11 cellular contexts compared by ENCODE assay signal in genomic region chr17:41614767-41615166, GRCh38. TPM values are rescaled to one million over a fixed set of nuclear protein-coding genes. Genes with fewer than 3 reads are reported as not detected.
A peak's percentile ranks its signal among the peaks of the same experiment; 100 is the strongest.
DNase-seq lines count a peak whose midpoint lies in the region; ATAC-seq and TF ChIP-seq lines count a peak whose summit lies in the region.
"Not testable (repeated sequence)": the region's sequence is repeated elsewhere in the genome, so short reads cannot be mapped to it uniquely, and the experiment has no call there.
"Had no signal": no experiment of that assay in that cellular context is flagged by ENCODE, and none has a peak within 500 bp of the region (broad histone marks: within the 10 kb centered on the region; RNA-seq: fewer than 3 reads in every experiment).

No MANE protein-coding gene starts in this region.

- H3K9me3 ChIP-seq in WERI-Rb-1 (ENCODE audit: severe bottlenecking); upper lobe of right lung: not testable (repeated sequence)

- intact Hi-C loops in upper lobe of right lung (cut with DNase I): not testable (repeated sequence)

- H3K36me3 ChIP-seq in WERI-Rb-1, upper lobe of right lung: not testable (repeated sequence)

- not testable (repeated sequence) for H3K9me3 Mint-ChIP-seq in glutamatergic neuron (ENCODE audit: unreplicated experiment)

- not testable (repeated sequence) for H3K27me3 Mint-ChIP-seq in glutamatergic neuron (ENCODE audit: unreplicated experiment)

- peak overlapping the region; percentile 100 for H3K27ac ChIP-seq in RWPE1
- not testable (repeated sequence) for H3K27ac ChIP-seq in WERI-Rb-1, upper lobe of right lung

- H3K4me3 ChIP-seq in NB4 (ENCODE audit: low read depth, low read length); WERI-Rb-1 (ENCODE audit: low read depth, low read length); upper lobe of right lung: not testable (repeated sequence)

- ATAC-seq in upper lobe of right lung: not testable (repeated sequence)

- H3K4me1 ChIP-seq in upper lobe of right lung: not testable (repeated sequence)

- peak; percentile 26 for DNase-seq in KBM-7
- DNase-seq in NB4 (ENCODE audit: low read depth): peak; percentile 67
- DNase-seq in RWPE1 (ENCODE audit: low spot score): not testable (repeated sequence)
- peak; percentile 9 for DNase-seq in WERI-Rb-1
- DNase-seq in glutamatergic neuron: peak; percentile 0
- peak; percentile 2 for DNase-seq in pons (ENCODE audit: low spot score)
- DNase-seq in upper lobe of right lung: peak; percentile 36

- CTCF ChIA-PET in RWPE1 (lab: Yijun Ruan, JAX): not testable (repeated sequence)

- not testable (repeated sequence) for H3K4me1 Mint-ChIP-seq in glutamatergic neuron (ENCODE audit: low read depth, unreplicated experiment)

- not testable (repeated sequence) for H3K4me3 Mint-ChIP-seq in glutamatergic neuron (ENCODE audit: unreplicated experiment)

- not testable (repeated sequence) for TF ChIP-seq POLR2A in NB4 (IDR thresholded peaks at IDR 0.05; ENCODE audit: extremely low read depth, insufficient read length)

- not testable (repeated sequence) for H3K27me3 ChIP-seq in WERI-Rb-1 (ENCODE audit: insufficient read depth, low read depth, severe bottlenecking); upper lobe of right lung

- in situ Hi-C loops in KBM-7 (cut with MboI; ENCODE audit: low pct_unique_long_range_greater_than_20kb, low sequenced_read_pairs): not testable (repeated sequence)

- TF ChIP-seq CTCF in NB4 (IDR thresholded peaks at IDR 0.05; ENCODE audit: low read depth, low read length); RWPE1 (conservative IDR thresholded peaks at IDR 0.05; ENCODE audit: low read depth); WERI-Rb-1 (IDR thresholded peaks at IDR 0.05; ENCODE audit: low read depth, low read length); glutamatergic neuron (IDR thresholded peaks at IDR 0.05; ENCODE audit: partially characterized antibody, unreplicated experiment); upper lobe of right lung (IDR thresholded peaks at IDR 0.05): not testable (repeated sequence)

- POLR2A ChIA-PET in RWPE1 (lab: Yijun Ruan, JAX; ENCODE audit: low non-redundant PET): not testable (repeated sequence)

- H3K36me3 Mint-ChIP-seq in glutamatergic neuron (ENCODE audit: unreplicated experiment): not testable (repeated sequence)

- H3K27ac Mint-ChIP-seq in glutamatergic neuron (ENCODE audit: unreplicated experiment): not testable (repeated sequence)

RNA-seq across cellular contexts. Expression of gene KRT16, which starts 2.2 kb away (rescaled TPM):
- total RNA-seq in glutamatergic neuron (ENCODE audit: unreplicated experiment) (not detected), upper lobe of right lung (not detected)
- total RNA-seq: CD4-positive, alpha-beta memory T cell had no signal

RNA-seq across cellular contexts. Expression of gene KRT17, which starts 9.6 kb away (rescaled TPM):
- total RNA-seq in glutamatergic neuron (ENCODE audit: unreplicated experiment): not detected
- 5.9 TPM for total RNA-seq in upper lobe of right lung
- total RNA-seq: CD4-positive, alpha-beta memory T cell had no signal

RNA-seq across cellular contexts. Expression of gene KRT14, which starts 28.1 kb away (rescaled TPM):
- total RNA-seq in glutamatergic neuron (ENCODE audit: unreplicated experiment): not detected
- total RNA-seq in upper lobe of right lung: not detected
- total RNA-seq: CD4-positive, alpha-beta memory T cell; GM23248; H4 had no signal

RNA-seq across cellular contexts. Expression of gene KRT9, which starts 42.9 kb away (rescaled TPM):
- not detected for total RNA-seq in glutamatergic neuron (ENCODE audit: unreplicated experiment)
- not detected for total RNA-seq in upper lobe of right lung
- total RNA-seq: CD4-positive, alpha-beta memory T cell; Daoy; GM23248; H4 had no signal
